8 cellular contexts compared by ENCODE assay signal in the genomic region with DNA sequence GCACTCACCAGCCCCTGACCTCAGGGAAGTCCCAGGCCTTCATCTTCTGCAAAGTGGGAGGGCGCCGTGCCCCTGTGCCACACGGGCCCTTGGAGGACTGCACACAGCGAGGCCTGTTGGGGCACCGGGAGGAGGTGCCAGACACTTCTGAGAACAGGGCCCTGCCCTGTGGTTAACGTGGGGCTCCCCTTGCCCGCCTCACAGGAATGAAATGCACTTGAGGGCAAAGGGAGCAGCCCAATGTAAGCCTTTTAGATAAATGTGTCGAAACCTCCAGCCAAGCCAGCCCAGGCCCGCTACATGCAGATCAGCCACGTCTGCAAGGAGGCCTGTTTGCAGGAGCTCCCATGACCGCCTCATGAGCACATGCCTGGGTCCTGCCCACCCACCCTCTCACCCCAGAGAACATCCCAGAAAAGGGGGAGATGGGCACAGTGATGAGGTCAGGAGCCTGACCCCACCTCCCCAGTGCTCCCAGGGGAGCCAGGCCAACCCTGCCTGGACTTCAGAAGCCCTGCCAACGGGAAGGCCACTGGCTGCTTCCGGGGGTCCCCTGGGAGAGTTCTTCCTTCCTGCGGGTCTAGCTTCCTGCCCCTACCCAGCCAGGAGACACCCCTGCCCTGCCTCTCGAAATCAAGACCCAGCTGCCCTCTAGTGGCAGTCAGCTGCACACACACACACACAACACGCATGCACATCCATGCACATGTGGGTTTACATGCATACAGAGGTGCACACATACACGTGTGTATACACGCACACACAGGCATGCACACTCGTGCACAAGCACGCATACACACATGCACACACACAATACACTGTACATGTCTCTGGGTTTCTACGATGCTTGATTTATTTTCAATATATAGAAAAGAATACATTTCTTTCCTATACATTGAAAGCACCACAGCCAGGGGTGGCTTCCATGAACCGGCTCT.
DNase-seq lines count a peak whose midpoint lies in the region; ATAC-seq and TF ChIP-seq lines count a peak whose summit lies in the region.

No MANE protein-coding gene starts in this region.

- H3K4me3 ChIP-seq in SU-DHL-6 (ENCODE audit: insufficient read depth, low read length, poor library complexity, severe bottlenecking) (no peak overlapping the region), tibial nerve (no peak overlapping the region)

- WGBS in tibial nerve, 2 donors: 49 to 56% methylated on average over 19 to 22 of the region's 22 CpGs

- H3K27me3 ChIP-seq in SU-DHL-6 (ENCODE audit: low read length): no peaks in the 10 kb centered on the region
- no peaks in the 10 kb centered on the region for H3K27me3 ChIP-seq in tibial nerve

- TF ChIP-seq POLR2A in tibial nerve (IDR thresholded peaks at IDR 0.05): no peak

- no peak overlapping the region for H2AFZ ChIP-seq in SU-DHL-6 (ENCODE audit: low read depth, low read length, severe bottlenecking)

- H3K9me3 ChIP-seq in SU-DHL-6 (ENCODE audit: insufficient read depth, low read length): no peaks in the 10 kb centered on the region
- peaks cover 0 to 6% (median 0%) of the 10 kb centered on the region in 4 donors for H3K9me3 ChIP-seq in tibial nerve

- H3K4me1 ChIP-seq in tibial nerve: peaks cover 0 to 19% (median 0%) of the 10 kb centered on the region in 4 donors

- ATAC-seq in HG02852 (IDR thresholded peaks at IDR 0.05; ENCODE audit: unreplicated experiment): no peak

- H3K4me2 ChIP-seq in SU-DHL-6 (ENCODE audit: low read depth, low read length, poor library complexity, severe bottlenecking): no peak overlapping the region

- TF ChIP-seq EP300 in tibial nerve (IDR thresholded peaks at IDR 0.05): no peak

- H3K36me3 ChIP-seq in SU-DHL-6 (ENCODE audit: low read length): no peaks in the 10 kb centered on the region
- no peaks in the 10 kb centered on the region for H3K36me3 ChIP-seq in tibial nerve

- TF ChIP-seq CTCF in SU-DHL-6 (IDR thresholded peaks at IDR 0.05; ENCODE audit: insufficient read depth, low read length, poor library complexity, severe bottlenecking) (peak; percentile 86), tibial nerve (IDR thresholded peaks at IDR 0.05) (peak; percentile 47 to 71 (median 53))

- no peak overlapping the region for H3K27ac ChIP-seq in SU-DHL-6 (ENCODE audit: low read depth, low read length)
- H3K27ac ChIP-seq in tibial nerve: no peak overlapping the region

- H3K79me2 ChIP-seq in SU-DHL-6 (ENCODE audit: insufficient read depth, low read length): no peaks in the 10 kb centered on the region

- no peaks in the 10 kb centered on the region for H3F3A ChIP-seq in SU-DHL-6 (ENCODE audit: insufficient read depth)

- H3K9ac ChIP-seq in SU-DHL-6 (ENCODE audit: low read length): no peak overlapping the region

- no peaks in the 10 kb centered on the region for H3K9me2 ChIP-seq in SU-DHL-6 (replicated peaks; ENCODE audit: insufficient read depth, low read length)

- H4K20me1 ChIP-seq in SU-DHL-6 (ENCODE audit: low read depth, low read length): no peaks in the 10 kb centered on the region

- DNase-seq in DMS153 treated with DMSO at 0.1 percent for 48 hours (lab: John Stamatoyannopoulos, UW; ENCODE audit: unreplicated experiment) (peak; percentile 14), DMS153 (lab: John Stamatoyannopoulos, UW) (no peak), HPDE6-E6E7 (ENCODE audit: extremely low spot score) (peak; percentile 41), dermis blood vessel endothelial cell (peak; percentile 56), midbrain (lab: John Stamatoyannopoulos, UW) (peak; percentile 43), tibial nerve (ENCODE audit: low spot score in 2 of 2) (peak in 1 of 2 donors; percentile 27)
